ENCODE assay signal across 32 cellular contexts in the genomic region with DNA sequence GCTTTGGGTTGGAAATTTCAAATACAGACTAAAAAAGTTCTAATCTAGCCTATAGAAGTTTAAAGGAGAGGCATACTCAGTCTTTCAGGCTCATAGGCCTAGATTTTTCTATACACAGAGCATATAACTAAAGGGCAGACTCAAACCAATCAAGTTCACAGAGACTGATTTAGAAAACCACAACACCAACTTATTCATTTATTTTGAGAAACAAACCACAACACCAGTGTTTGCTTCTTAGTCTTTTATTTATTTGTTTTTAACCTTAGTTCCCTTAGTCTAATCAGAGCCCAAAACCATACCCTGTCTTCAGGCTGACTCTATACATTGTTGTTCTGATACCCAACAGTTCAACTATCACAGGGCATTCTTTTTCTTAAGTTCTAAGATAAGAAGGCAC.
"Had no signal": no experiment of that assay in that cellular context is flagged by ENCODE, and none has a peak within 500 bp of the region (broad histone marks: within the 10 kb centered on the region; RNA-seq: fewer than 3 reads in every experiment).

No MANE protein-coding gene starts in this region.

- H3K4me3 ChIP-seq: SJCRH30, SK-N-MC had no signal

- H3K9me3 Mint-ChIP-seq: activated CD4-positive, alpha-beta T cell treated with anti-CD3 and anti-CD28 coated beads, Interleukin-2, amount 10 ng/mL, durations not matched to agents 24 days and 14 days; activated CD8-positive, alpha-beta T cell treated with anti-CD3 and anti-CD28 coated beads for 36 hours; activated naive CD8-positive, alpha-beta T cell treated with anti-CD3 and anti-CD28 coated beads for 36 hours; activated T-cell treated with anti-CD3 and anti-CD28 coated beads, Interleukin-2, amount 50 U/mL, for 4 hours; activated T-helper 1 cell treated with anti-CD3 and anti-CD28 coated beads, Interleukin-12 subunit alpha, Interleukin-12 subunit beta, Interleukin-2, Interleukin-4 antibody, amounts not matched to agents 30 ng/mL and 10 ng/mL and 1 ng/mL, durations not matched to agents 14 hours and 24 hours and 36 hours had no signal

- H3K27me3 Mint-ChIP-seq: activated CD4-positive, alpha-beta T cell treated with anti-CD3 and anti-CD28 coated beads, Interleukin-2, amount 10 ng/mL, durations not matched to agents 24 days and 14 days; activated CD8-positive, alpha-beta T cell treated with anti-CD3 and anti-CD28 coated beads for 36 hours; activated naive CD8-positive, alpha-beta T cell treated with anti-CD3 and anti-CD28 coated beads for 36 hours had no signal

- H3K4me1 Mint-ChIP-seq: activated naive CD8-positive, alpha-beta T cell treated with anti-CD3 and anti-CD28 coated beads for 36 hours had no signal

- H3K27me3 ChIP-seq: brain microvascular endothelial cell, SJCRH30 had no signal

- H3K4me3 Mint-ChIP-seq: activated CD4-positive, alpha-beta T cell treated with anti-CD3 and anti-CD28 coated beads, Interleukin-2, amount 10 ng/mL, durations not matched to agents 24 days and 14 days; activated CD8-positive, alpha-beta T cell treated with anti-CD3 and anti-CD28 coated beads for 36 hours; activated naive CD8-positive, alpha-beta T cell treated with anti-CD3 and anti-CD28 coated beads for 36 hours; activated T-cell treated with anti-CD3 and anti-CD28 coated beads, Interleukin-2, amount 50 U/mL, for 4 hours; activated T-helper 1 cell treated with anti-CD3 and anti-CD28 coated beads, Interleukin-12 subunit alpha, Interleukin-12 subunit beta, Interleukin-2, Interleukin-4 antibody, amounts not matched to agents 30 ng/mL and 10 ng/mL and 1 ng/mL, durations not matched to agents 14 hours and 24 hours and 36 hours had no signal

- H3K27ac Mint-ChIP-seq: activated CD4-positive, alpha-beta T cell treated with anti-CD3 and anti-CD28 coated beads, Interleukin-2, amount 10 ng/mL, durations not matched to agents 24 days and 14 days; activated CD8-positive, alpha-beta T cell treated with anti-CD3 and anti-CD28 coated beads for 36 hours; activated naive CD8-positive, alpha-beta T cell treated with anti-CD3 and anti-CD28 coated beads for 36 hours; activated T-helper 1 cell treated with anti-CD3 and anti-CD28 coated beads, Interleukin-12 subunit alpha, Interleukin-12 subunit beta, Interleukin-2, Interleukin-4 antibody, amounts not matched to agents 30 ng/mL and 10 ng/mL and 1 ng/mL, durations not matched to agents 14 hours and 24 hours and 36 hours had no signal

- ATAC-seq: activated CD8-positive, alpha-beta T cell treated with anti-CD3 and anti-CD28 coated beads for 36 hours; activated T-cell treated with anti-CD3 and anti-CD28 coated beads, Interleukin-2, amount 50 U/mL, for 4 hours; Panc1 had no signal

- DNase-seq: activated CD4-positive, alpha-beta T cell treated with anti-CD3 and anti-CD28 coated beads, Interleukin-2, amount 10 ng/mL, durations not matched to agents 24 days and 14 days; activated CD4-positive, alpha-beta T cell treated with anti-CD3 and anti-CD28 coated beads, Interleukin-2, amount 50 U/mL, for 4 hours; activated CD4-positive, CD25-positive, alpha-beta regulatory T cell; activated CD8-positive, alpha-beta T cell treated with anti-CD3 and anti-CD28 coated beads for 36 hours; activated effector memory CD4-positive, alpha-beta T cell treated with anti-CD3 and anti-CD28 coated beads, Interleukin-2, amount 50 U/mL, for 16 hours; activated naive CD4-positive, alpha-beta T cell; activated naive CD4-positive, alpha-beta T cell treated with anti-CD3 and anti-CD28 coated beads, Interleukin-2, amount 50 U/mL, for 16 hours; activated naive CD8-positive, alpha-beta T cell treated with anti-CD3 and anti-CD28 coated beads for 36 hours; activated T-cell treated with anti-CD3 and anti-CD28 coated beads for 4 hours; activated T-cell treated with anti-CD3 and anti-CD28 coated beads, Interleukin-2, amount 50 U/mL, for 4 hours; amniotic stem cell; aorta; brain microvascular endothelial cell; central memory CD4-positive, alpha-beta T cell; NCI-H1092 treated with DMSO at 0.1 percent for 48 hours; NCI-H1417; NCI-H146; NCI-H187 treated with DMSO at 0.1 percent for 48 hours; NCI-H2081; NCI-H2171 treated with DMSO at 0.1 percent for 48 hours; NCI-H2227 treated with DMSO at 0.1 percent for 48 hours; NCI-H446; NCI-H510A treated with DMSO at 0.1 percent for 48 hours; NCI-H526 treated with DMSO at 0.1 percent for 48 hours; NCI-H82; SHP77; SJCRH30; T1000; WERI-Rb-1 had no signal

- H3K27ac ChIP-seq: brain microvascular endothelial cell, SJCRH30, SK-N-MC, WERI-Rb-1 had no signal
